In the genomic region with DNA sequence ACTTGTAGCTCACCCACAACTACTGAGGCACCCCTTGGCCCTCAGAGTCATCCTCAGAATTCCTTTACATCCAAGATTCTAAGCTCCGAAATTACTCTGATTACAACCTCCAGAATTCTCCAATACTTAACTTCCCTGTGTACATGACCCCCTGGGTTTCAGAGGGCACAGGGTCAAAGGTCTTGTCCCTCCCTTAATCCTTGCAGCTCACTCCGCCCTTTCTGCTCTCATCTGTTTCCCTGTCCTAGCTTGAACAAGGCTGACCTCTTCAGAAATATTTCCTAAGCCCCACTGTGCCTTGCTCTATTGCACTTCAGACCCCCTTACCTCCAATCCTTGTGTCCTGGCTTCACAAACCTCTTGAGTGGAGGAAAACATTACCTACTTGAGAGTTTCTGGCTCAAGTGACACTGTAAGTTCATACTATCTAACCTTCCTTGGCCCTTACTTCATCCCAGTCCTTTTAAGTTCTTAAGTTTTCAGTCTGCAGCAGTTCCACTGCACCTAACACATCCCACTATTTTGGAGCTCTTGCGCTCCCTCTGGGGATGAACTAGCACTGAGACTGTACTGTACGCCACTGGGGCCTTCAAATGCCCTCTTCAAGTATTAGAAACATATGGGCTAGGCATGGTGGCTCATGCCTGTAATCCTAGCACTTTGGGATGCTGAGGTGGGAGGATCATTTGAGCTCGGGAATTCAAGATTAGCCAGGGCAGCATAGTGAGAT, we compare ENCODE assay signal across 1 cellular context.
TF ChIP-seq lines count a peak whose summit lies in the region.

No MANE protein-coding gene starts in this region.

TF ChIP-seq in HEK293, 187 proteins besides CTCF, POLR2A, EP300 and RAD21 (continued from another document):
- no peak for TF ChIP-seq GLIS2 (tag by site-specific recombination; IDR thresholded peaks at IDR 0.05)
